In the genomic region with DNA sequence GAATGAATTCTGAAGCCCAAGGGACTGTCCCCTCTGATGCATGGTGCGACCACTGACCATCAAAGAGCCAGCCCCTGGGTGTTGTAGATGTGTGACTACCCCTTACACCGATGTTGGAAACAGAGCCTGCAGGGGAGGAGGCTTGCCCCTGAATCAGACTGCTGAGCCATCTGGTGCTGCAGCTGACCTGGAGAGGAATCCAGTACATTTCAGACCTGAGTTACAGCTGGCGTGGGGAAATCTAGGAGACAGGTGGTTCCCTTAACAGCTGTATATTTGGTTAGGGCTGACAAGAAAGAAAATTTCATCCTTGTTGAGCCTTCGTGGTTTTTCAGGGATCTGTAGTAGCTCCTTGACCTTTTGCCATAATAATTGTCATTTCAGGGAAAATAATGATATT, we compare ENCODE assay signal across 15 cellular contexts.
DNase-seq lines count a peak whose midpoint lies in the region; ATAC-seq, FAIRE-seq and TF ChIP-seq lines count a peak whose summit lies in the region.
"Had no signal": no experiment of that assay in that cellular context is flagged by ENCODE, and none has a peak within 500 bp of the region (broad histone marks: within the 10 kb centered on the region; RNA-seq: fewer than 3 reads in every experiment).

No MANE protein-coding gene starts in this region.

- no peak for ATAC-seq in activated T-helper 17 cell treated with anti-CD3 and anti-CD28 coated beads, Interleukin-2, amount 50 U/mL, for 72 hours (replicated peaks)
- no peak for ATAC-seq in naive thymus-derived CD4-positive, alpha-beta T cell
- ATAC-seq: K562 had no signal

- no peak overlapping the region for H3K4me3 ChIP-seq in naive thymus-derived CD4-positive, alpha-beta T cell (ENCODE audit: low read length)
- H3K4me3 ChIP-seq: K562 had no signal

- H3K4me3 Mint-ChIP-seq in CD14-positive monocyte (no peak overlapping the region), mesothelial cell of epicardium (no peak overlapping the region)
- peak overlapping the region; percentile 89 for H3K4me3 Mint-ChIP-seq in activated T-helper 17 cell treated with anti-CD3 and anti-CD28 coated beads, Interleukin-2, amount 50 U/mL, for 72 hours
- H3K4me3 Mint-ChIP-seq in naive thymus-derived CD4-positive, alpha-beta T cell: peak overlapping the region in 8 of 10 donors; percentile 11 to 86 (median 40)

- TF ChIP-seq CTCF in CD14-positive monocyte (IDR thresholded peaks at IDR 0.05) (no peak), mesothelial cell of epicardium (IDR thresholded peaks at IDR 0.05; ENCODE audit: unreplicated experiment) (no peak)

- DNase-seq in CD14-positive monocyte (ENCODE audit: low spot score) (no peak), DMS 273 treated with DMSO at 0.1 percent for 48 hours (lab: John Stamatoyannopoulos, UW) (peak; percentile 69), germinal center (ENCODE audit: low spot score) (no peak), NCI-H226 (no peak), mesothelial cell of epicardium (ENCODE audit: low spot score in 2 of 2, unreplicated experiment in 2 of 2) (no peak), urothelium cell line (ENCODE audit: low spot score) (no peak)
- DNase-seq in naive thymus-derived CD4-positive, alpha-beta T cell: no peak
- DNase-seq: activated naive CD4-positive, alpha-beta T cell; HCEC 1CT; kidney; NCI-H1417 treated with DMSO at 0.1 percent for 48 hours; NCI-H748 treated with DMSO at 0.1 percent for 48 hours; retina had no signal

- peaks cover 0 to 58% (median 9%) of the 10 kb centered on the region in 3 experiments for H3K36me3 ChIP-seq in naive thymus-derived CD4-positive, alpha-beta T cell (ENCODE audit: control insufficient read depth in 2 of 3, insufficient read depth in 3 of 3, low read length in 3 of 3)

- H3K27ac Mint-ChIP-seq in CD14-positive monocyte (peak overlapping the region in 4 of 7 donors; percentile 42 to 69 (median 53)), mesothelial cell of epicardium (no peak overlapping the region)
- peak overlapping the region; percentile 96 for H3K27ac Mint-ChIP-seq in activated T-helper 17 cell treated with anti-CD3 and anti-CD28 coated beads, Interleukin-2, amount 50 U/mL, for 72 hours
- H3K27ac Mint-ChIP-seq in naive thymus-derived CD4-positive, alpha-beta T cell: peak overlapping the region; percentile 21 to 95 (median 86)

- peak overlapping the region; percentile 70 for H3K27ac ChIP-seq in naive thymus-derived CD4-positive, alpha-beta T cell (ENCODE audit: low read depth, low read length)

- H3K9me3 Mint-ChIP-seq in CD14-positive monocyte (no peaks in the 10 kb centered on the region), mesothelial cell of epicardium (no peaks in the 10 kb centered on the region)
- no peaks in the 10 kb centered on the region for H3K9me3 Mint-ChIP-seq in activated T-helper 17 cell treated with anti-CD3 and anti-CD28 coated beads, Interleukin-2, amount 50 U/mL, for 72 hours
- peaks cover 0 to 2% (median 0%) of the 10 kb centered on the region in 11 donors for H3K9me3 Mint-ChIP-seq in naive thymus-derived CD4-positive, alpha-beta T cell

- H3K27me3 ChIP-seq in naive thymus-derived CD4-positive, alpha-beta T cell (ENCODE audit: control insufficient read depth in 2 of 2, insufficient read depth in 2 of 2, low read length in 2 of 2): no peaks in the 10 kb centered on the region

- intact Hi-C loops in CD14-positive monocyte (cut with micrococcal nuclease): loop anchor here in 1 of 2 donors (5.0 kb wide), 1 partner anchor 41 kb away; no protein-coding TSS in a partner anchor
- intact Hi-C loops in naive thymus-derived CD4-positive, alpha-beta T cell (cut with micrococcal nuclease): no loop called here

- FAIRE-seq in urothelium cell line (lab: Jason Lieb, UNC): no peak
- FAIRE-seq: K562, kidney had no signal

- H3K36me3 Mint-ChIP-seq in CD14-positive monocyte (peaks cover 59 to 78% of the 10 kb centered on the region in 2 donors), mesothelial cell of epicardium (no peaks in the 10 kb centered on the region)
- H3K36me3 Mint-ChIP-seq in activated T-helper 17 cell treated with anti-CD3 and anti-CD28 coated beads, Interleukin-2, amount 50 U/mL, for 72 hours (ENCODE audit: low read depth): no peaks in the 10 kb centered on the region
- H3K36me3 Mint-ChIP-seq in naive thymus-derived CD4-positive, alpha-beta T cell: peaks cover 7 to 58% (median 36%) of the 10 kb centered on the region in 5 donors

- H3K4me1 ChIP-seq in naive thymus-derived CD4-positive, alpha-beta T cell (ENCODE audit: control insufficient read depth in 2 of 2, insufficient read depth in 2 of 2, low read length in 2 of 2): peaks cover 76 to 85% of the 10 kb centered on the region in 2 donors

- POLR2A ChIA-PET in naive thymus-derived CD4-positive, alpha-beta T cell (lab: Charles Lee): interaction anchor here (0.6 kb wide), 2 partner anchors 89 to 97 kb away, joined by 3 read pairs; no protein-coding TSS in a partner anchor

- H3K4me1 Mint-ChIP-seq in CD14-positive monocyte: peaks cover 79% of the 10 kb centered on the region
- peaks cover 83% of the 10 kb centered on the region for H3K4me1 Mint-ChIP-seq in activated T-helper 17 cell treated with anti-CD3 and anti-CD28 coated beads, Interleukin-2, amount 50 U/mL, for 72 hours
- H3K4me1 Mint-ChIP-seq in naive thymus-derived CD4-positive, alpha-beta T cell: peaks cover 77 to 100% (median 96%) of the 10 kb centered on the region in 7 donors
- peaks cover 6% of the 10 kb centered on the region for H3K4me1 Mint-ChIP-seq in mesothelial cell of epicardium

- CTCF ChIA-PET in naive thymus-derived CD4-positive, alpha-beta T cell (lab: Charles Lee): interaction anchor here (0.7 to 0.9 kb wide), 2 partner anchors 15 to 99 kb away, joined by 3 read pairs; no protein-coding TSS in a partner anchor

- no peaks in the 10 kb centered on the region for H3K27me3 Mint-ChIP-seq in CD14-positive monocyte (ENCODE audit: low read depth in 3 of 3)
- H3K27me3 Mint-ChIP-seq in activated T-helper 17 cell treated with anti-CD3 and anti-CD28 coated beads, Interleukin-2, amount 50 U/mL, for 72 hours: no peaks in the 10 kb centered on the region
- H3K27me3 Mint-ChIP-seq in naive thymus-derived CD4-positive, alpha-beta T cell: no peaks in the 10 kb centered on the region
- H3K27me3 Mint-ChIP-seq in mesothelial cell of epicardium (ENCODE audit: low read depth): peaks cover 27% of the 10 kb centered on the region

- no peaks in the 10 kb centered on the region for H3K9me3 ChIP-seq in naive thymus-derived CD4-positive, alpha-beta T cell (ENCODE audit: control insufficient read depth in 2 of 3, low read length in 3 of 3)

Comparison
In these comparisons a context has a peak if more than half of its experiments do, and no peak if none do; other contexts are left out.
1. H3K4me3 Mint-ChIP-seq: peak in activated T-helper 17 cell treated with anti-CD3 and anti-CD28 coated beads, Interleukin-2, amount 50 U/mL, for 72 hours (single experiment) and naive thymus-derived CD4-positive, alpha-beta T cell (8 of 10); none in CD14-positive monocyte (0 of 2) and mesothelial cell of epicardium (single experiment).